ENCODE assay signal across 1 cellular context in the genomic region with DNA sequence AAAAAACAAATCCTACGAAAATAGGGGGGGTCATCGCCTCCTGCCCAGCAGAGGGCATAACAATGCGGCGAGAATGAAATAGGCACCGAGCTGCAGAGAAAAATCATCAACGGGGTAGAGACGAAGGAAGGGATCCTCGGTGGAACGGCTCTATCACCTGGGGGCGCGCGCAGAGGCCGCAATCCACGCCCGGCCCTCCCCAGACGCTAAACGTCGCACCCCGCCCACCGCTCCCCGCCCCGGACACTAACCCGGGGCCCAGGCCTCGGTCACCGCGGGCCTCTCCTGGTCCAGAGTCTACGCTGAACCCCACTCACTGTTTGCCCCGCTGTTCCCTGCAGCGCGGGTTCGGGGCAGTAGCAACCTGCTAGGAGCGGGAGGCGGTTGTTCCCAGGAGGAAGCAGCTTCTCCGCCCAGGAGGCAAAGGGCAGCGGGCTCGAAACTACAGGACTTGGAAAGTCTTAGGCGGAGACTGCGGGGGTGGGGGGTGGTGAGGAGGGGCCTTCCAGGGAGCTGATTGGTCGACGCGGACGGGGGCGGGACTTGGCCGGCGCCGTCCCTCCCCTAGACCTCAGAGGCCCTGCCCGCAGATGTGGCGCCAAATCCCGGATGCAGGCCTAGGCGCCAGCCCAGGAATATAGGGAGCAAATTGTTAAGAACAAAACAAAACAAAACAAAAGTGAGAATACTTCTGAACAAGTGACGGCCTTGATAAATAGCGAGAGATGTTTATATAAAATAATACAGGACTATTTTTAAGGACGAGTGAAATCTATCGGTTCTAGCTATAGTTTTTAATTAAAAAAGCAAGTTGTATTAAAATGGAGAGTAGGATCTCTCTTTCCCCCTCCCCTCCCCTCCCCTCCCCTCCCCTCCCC.
TF ChIP-seq lines count a peak whose summit lies in the region.

A gene with protein sequence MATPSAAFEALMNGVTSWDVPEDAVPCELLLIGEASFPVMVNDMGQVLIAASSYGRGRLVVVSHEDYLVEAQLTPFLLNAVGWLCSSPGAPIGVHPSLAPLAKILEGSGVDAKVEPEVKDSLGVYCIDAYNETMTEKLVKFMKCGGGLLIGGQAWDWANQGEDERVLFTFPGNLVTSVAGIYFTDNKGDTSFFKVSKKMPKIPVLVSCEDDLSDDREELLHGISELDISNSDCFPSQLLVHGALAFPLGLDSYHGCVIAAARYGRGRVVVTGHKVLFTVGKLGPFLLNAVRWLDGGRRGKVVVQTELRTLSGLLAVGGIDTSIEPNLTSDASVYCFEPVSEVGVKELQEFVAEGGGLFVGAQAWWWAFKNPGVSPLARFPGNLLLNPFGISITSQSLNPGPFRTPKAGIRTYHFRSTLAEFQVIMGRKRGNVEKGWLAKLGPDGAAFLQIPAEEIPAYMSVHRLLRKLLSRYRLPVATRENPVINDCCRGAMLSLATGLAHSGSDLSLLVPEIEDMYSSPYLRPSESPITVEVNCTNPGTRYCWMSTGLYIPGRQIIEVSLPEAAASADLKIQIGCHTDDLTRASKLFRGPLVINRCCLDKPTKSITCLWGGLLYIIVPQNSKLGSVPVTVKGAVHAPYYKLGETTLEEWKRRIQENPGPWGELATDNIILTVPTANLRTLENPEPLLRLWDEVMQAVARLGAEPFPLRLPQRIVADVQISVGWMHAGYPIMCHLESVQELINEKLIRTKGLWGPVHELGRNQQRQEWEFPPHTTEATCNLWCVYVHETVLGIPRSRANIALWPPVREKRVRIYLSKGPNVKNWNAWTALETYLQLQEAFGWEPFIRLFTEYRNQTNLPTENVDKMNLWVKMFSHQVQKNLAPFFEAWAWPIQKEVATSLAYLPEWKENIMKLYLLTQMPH (minus strand): TSS at position 467 of the 878 bp plus-strand sequence. CDS start 25,568 bp downstream, outside the sequence.

TF ChIP-seq in K562, 482 proteins besides CTCF, POLR2A, EP300 and RAD21 (continued from another document and continues in another):
- TF ChIP-seq, protein P1, sequence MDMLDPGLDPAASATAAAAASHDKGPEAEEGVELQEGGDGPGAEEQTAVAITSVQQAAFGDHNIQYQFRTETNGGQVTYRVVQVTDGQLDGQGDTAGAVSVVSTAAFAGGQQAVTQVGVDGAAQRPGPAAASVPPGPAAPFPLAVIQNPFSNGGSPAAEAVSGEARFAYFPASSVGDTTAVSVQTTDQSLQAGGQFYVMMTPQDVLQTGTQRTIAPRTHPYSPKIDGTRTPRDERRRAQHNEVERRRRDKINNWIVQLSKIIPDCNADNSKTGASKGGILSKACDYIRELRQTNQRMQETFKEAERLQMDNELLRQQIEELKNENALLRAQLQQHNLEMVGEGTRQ (CRISPR knock-in tag; IDR thresholded peaks at IDR 0.05): no peak
- TF ChIP-seq ZNF311 (CRISPR knock-in tag; IDR thresholded peaks at IDR 0.05) (no peak), ZBTB7A (IDR thresholded peaks at IDR 0.05; ENCODE audit: borderline replicate concordance, control insufficient read depth, low read depth, low read length) (peak; percentile 85; the same call in 1 of the 2 replicates), HDGF (IDR thresholded peaks at IDR 0.05) (0 out of 2 replicates have a peak, but pooled peaks have one; percentile 49), HIVEP1 (CRISPR knock-in tag; IDR thresholded peaks at IDR 0.05) (no peak; the same call in 1 of the 2 replicates), PCBP1 (IDR thresholded peaks at IDR 0.05; ENCODE audit: low read depth, low read length, poor library complexity, severe bottlenecking) (peak; percentile 84), MTA2 (IDR thresholded peaks at IDR 0.05; ENCODE audit: low read depth) (no peak), MTA1 (IDR thresholded peaks at IDR 0.05; ENCODE audit: borderline replicate concordance) (0 out of 2 replicates have a peak, but pooled peaks have one; percentile 26), PHF20 (IDR thresholded peaks at IDR 0.05; ENCODE audit: partially characterized antibody) (peak; percentile 89), ARID2 (IDR thresholded peaks at IDR 0.05) (peak; percentile 6; the same call in 1 of the 2 replicates), ADNP (tag; IDR thresholded peaks at IDR 0.05) (no peak), CHD1 (IDR thresholded peaks at IDR 0.05; ENCODE audit: low read length) (peak; percentile 34), PHB (CRISPR knock-in tag; IDR thresholded peaks at IDR 0.05) (no peak), HLTF (IDR thresholded peaks at IDR 0.05) (no peak), SMAD3 (CRISPR knock-in tag; conservative IDR thresholded peaks at IDR 0.05) (no peak), ZNF696 (CRISPR knock-in tag; conservative IDR thresholded peaks at IDR 0.05) (no peak), KLF1 (tag; IDR thresholded peaks at IDR 0.05) (no peak; the same call in 1 of the 2 replicates), NFIC (IDR thresholded peaks at IDR 0.05) (peak; percentile 45), EWSR1 (IDR thresholded peaks at IDR 0.05; ENCODE audit: borderline replicate concordance, low read depth, partially characterized antibody) (no peak), ZSCAN29 (IDR thresholded peaks at IDR 0.05) (peak; percentile 93), ZBED1 (IDR thresholded peaks at IDR 0.05) (no peak), KAT8 (IDR thresholded peaks at IDR 0.05; ENCODE audit: low read depth) (no peak), E2F3 (CRISPR knock-in tag; IDR thresholded peaks at IDR 0.05) (peak; percentile 75; the same call in 1 of the 2 replicates), ZNF3 (CRISPR knock-in tag; IDR thresholded peaks at IDR 0.05) (no peak), MTF1 (CRISPR knock-in tag; IDR thresholded peaks at IDR 0.05; ENCODE audit: borderline replicate concordance) (no peak), ZNF232 (CRISPR knock-in tag; IDR thresholded peaks at IDR 0.05) (peak; percentile 83; the same call in 1 of the 2 replicates), ZSCAN32 (CRISPR knock-in tag; IDR thresholded peaks at IDR 0.05) (0 out of 2 replicates have a peak, but pooled peaks have one; percentile 39), KLF10 (CRISPR knock-in tag; IDR thresholded peaks at IDR 0.05) (no peak), ZNF143 (CRISPR knock-in tag; IDR thresholded peaks at IDR 0.05) (0 out of 2 replicates have a peak, but pooled peaks have one; percentile 37), SREBF1 (IDR thresholded peaks at IDR 0.05; ENCODE audit: borderline replicate concordance, low read depth, low read length) (no peak)
- TF ChIP-seq, protein P2, sequence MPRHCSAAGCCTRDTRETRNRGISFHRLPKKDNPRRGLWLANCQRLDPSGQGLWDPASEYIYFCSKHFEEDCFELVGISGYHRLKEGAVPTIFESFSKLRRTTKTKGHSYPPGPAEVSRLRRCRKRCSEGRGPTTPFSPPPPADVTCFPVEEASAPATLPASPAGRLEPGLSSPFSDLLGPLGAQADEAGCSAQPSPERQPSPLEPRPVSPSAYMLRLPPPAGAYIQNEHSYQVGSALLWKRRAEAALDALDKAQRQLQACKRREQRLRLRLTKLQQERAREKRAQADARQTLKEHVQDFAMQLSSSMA (CRISPR knock-in tag; IDR thresholded peaks at IDR 0.05): no peak
- TF ChIP-seq, protein P3, sequence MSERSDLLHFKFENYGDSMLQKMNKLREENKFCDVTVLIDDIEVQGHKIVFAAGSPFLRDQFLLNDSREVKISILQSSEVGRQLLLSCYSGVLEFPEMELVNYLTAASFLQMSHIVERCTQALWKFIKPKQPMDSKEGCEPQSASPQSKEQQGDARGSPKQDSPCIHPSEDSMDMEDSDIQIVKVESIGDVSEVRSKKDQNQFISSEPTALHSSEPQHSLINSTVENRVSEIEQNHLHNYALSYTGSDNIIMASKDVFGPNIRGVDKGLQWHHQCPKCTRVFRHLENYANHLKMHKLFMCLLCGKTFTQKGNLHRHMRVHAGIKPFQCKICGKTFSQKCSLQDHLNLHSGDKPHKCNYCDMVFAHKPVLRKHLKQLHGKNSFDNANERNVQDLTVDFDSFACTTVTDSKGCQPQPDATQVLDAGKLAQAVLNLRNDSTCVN (CRISPR knock-in tag; IDR thresholded peaks at IDR 0.05): no peak
- TF ChIP-seq, protein P4, sequence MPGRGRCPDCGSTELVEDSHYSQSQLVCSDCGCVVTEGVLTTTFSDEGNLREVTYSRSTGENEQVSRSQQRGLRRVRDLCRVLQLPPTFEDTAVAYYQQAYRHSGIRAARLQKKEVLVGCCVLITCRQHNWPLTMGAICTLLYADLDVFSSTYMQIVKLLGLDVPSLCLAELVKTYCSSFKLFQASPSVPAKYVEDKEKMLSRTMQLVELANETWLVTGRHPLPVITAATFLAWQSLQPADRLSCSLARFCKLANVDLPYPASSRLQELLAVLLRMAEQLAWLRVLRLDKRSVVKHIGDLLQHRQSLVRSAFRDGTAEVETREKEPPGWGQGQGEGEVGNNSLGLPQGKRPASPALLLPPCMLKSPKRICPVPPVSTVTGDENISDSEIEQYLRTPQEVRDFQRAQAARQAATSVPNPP (IDR thresholded peaks at IDR 0.05; ENCODE audit: borderline replicate concordance, insufficient read depth, insufficient read length): no peak
- TF ChIP-seq, protein P5, sequence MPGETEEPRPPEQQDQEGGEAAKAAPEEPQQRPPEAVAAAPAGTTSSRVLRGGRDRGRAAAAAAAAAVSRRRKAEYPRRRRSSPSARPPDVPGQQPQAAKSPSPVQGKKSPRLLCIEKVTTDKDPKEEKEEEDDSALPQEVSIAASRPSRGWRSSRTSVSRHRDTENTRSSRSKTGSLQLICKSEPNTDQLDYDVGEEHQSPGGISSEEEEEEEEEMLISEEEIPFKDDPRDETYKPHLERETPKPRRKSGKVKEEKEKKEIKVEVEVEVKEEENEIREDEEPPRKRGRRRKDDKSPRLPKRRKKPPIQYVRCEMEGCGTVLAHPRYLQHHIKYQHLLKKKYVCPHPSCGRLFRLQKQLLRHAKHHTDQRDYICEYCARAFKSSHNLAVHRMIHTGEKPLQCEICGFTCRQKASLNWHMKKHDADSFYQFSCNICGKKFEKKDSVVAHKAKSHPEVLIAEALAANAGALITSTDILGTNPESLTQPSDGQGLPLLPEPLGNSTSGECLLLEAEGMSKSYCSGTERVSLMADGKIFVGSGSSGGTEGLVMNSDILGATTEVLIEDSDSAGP (CRISPR knock-in tag; IDR thresholded peaks at IDR 0.05): peak; percentile 60; the same call in 1 of the 2 replicates
- TF ChIP-seq, protein P6, sequence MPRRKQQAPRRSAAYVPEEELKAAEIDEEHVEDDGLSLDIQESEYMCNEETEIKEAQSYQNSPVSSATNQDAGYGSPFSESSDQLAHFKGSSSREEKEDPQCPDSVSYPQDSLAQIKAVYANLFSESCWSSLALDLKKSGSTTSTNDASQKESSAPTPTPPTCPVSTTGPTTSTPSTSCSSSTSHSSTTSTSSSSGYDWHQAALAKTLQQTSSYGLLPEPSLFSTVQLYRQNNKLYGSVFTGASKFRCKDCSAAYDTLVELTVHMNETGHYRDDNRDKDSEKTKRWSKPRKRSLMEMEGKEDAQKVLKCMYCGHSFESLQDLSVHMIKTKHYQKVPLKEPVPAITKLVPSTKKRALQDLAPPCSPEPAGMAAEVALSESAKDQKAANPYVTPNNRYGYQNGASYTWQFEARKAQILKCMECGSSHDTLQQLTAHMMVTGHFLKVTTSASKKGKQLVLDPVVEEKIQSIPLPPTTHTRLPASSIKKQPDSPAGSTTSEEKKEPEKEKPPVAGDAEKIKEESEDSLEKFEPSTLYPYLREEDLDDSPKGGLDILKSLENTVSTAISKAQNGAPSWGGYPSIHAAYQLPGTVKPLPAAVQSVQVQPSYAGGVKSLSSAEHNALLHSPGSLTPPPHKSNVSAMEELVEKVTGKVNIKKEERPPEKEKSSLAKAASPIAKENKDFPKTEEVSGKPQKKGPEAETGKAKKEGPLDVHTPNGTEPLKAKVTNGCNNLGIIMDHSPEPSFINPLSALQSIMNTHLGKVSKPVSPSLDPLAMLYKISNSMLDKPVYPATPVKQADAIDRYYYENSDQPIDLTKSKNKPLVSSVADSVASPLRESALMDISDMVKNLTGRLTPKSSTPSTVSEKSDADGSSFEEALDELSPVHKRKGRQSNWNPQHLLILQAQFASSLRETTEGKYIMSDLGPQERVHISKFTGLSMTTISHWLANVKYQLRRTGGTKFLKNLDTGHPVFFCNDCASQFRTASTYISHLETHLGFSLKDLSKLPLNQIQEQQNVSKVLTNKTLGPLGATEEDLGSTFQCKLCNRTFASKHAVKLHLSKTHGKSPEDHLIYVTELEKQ (CRISPR knock-in tag; IDR thresholded peaks at IDR 0.05): no peak
- TF ChIP-seq, protein P7, sequence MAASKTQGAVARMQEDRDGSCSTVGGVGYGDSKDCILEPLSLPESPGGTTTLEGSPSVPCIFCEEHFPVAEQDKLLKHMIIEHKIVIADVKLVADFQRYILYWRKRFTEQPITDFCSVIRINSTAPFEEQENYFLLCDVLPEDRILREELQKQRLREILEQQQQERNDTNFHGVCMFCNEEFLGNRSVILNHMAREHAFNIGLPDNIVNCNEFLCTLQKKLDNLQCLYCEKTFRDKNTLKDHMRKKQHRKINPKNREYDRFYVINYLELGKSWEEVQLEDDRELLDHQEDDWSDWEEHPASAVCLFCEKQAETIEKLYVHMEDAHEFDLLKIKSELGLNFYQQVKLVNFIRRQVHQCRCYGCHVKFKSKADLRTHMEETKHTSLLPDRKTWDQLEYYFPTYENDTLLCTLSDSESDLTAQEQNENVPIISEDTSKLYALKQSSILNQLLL (CRISPR knock-in tag; IDR thresholded peaks at IDR 0.05; ENCODE audit: borderline replicate concordance): no peak
- TF ChIP-seq, protein P8, sequence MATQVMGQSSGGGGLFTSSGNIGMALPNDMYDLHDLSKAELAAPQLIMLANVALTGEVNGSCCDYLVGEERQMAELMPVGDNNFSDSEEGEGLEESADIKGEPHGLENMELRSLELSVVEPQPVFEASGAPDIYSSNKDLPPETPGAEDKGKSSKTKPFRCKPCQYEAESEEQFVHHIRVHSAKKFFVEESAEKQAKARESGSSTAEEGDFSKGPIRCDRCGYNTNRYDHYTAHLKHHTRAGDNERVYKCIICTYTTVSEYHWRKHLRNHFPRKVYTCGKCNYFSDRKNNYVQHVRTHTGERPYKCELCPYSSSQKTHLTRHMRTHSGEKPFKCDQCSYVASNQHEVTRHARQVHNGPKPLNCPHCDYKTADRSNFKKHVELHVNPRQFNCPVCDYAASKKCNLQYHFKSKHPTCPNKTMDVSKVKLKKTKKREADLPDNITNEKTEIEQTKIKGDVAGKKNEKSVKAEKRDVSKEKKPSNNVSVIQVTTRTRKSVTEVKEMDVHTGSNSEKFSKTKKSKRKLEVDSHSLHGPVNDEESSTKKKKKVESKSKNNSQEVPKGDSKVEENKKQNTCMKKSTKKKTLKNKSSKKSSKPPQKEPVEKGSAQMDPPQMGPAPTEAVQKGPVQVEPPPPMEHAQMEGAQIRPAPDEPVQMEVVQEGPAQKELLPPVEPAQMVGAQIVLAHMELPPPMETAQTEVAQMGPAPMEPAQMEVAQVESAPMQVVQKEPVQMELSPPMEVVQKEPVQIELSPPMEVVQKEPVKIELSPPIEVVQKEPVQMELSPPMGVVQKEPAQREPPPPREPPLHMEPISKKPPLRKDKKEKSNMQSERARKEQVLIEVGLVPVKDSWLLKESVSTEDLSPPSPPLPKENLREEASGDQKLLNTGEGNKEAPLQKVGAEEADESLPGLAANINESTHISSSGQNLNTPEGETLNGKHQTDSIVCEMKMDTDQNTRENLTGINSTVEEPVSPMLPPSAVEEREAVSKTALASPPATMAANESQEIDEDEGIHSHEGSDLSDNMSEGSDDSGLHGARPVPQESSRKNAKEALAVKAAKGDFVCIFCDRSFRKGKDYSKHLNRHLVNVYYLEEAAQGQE (CRISPR knock-in tag; IDR thresholded peaks at IDR 0.05; ENCODE audit: low read depth): peak; percentile 75
- TF ChIP-seq, protein P9, sequence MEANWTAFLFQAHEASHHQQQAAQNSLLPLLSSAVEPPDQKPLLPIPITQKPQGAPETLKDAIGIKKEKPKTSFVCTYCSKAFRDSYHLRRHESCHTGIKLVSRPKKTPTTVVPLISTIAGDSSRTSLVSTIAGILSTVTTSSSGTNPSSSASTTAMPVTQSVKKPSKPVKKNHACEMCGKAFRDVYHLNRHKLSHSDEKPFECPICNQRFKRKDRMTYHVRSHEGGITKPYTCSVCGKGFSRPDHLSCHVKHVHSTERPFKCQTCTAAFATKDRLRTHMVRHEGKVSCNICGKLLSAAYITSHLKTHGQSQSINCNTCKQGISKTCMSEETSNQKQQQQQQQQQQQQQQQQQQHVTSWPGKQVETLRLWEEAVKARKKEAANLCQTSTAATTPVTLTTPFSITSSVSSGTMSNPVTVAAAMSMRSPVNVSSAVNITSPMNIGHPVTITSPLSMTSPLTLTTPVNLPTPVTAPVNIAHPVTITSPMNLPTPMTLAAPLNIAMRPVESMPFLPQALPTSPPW (CRISPR knock-in tag; IDR thresholded peaks at IDR 0.05): peak; percentile 98
